ENCODE assay signal across 25 cellular contexts in the genomic region with DNA sequence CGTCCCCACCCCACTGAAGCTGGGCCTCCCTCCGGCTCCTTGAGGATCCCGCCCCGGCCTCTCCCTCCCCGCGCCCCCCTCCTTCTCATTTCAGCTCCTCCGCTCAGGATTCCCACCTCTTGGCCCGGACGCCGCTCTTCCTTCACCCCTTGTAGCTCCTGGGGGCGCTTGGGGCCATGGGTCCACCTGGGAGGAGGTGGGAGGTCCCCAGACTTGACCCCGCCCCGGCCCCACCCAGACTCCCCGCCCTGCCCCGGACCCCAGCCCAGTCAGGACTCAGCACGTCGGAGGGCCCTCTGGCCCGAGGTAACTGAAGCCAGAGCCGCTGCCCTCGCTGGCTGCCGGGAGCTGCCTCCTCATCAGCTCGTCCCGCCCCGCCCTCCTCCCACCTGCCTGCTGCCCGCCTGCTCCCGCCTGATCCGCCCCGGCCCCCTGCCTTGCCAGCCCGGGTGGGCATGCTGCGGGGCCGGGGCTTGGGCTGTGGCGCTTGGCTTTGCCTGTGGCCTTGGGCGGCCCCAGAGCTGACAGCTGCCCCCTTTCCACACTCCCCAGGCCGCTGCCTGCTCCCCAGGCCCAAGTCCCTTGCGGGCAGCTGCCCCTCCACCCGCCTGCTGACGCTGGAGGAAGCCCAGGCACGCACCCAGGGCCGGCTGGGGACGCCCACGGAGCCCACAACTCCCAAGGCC. TPM values are rescaled to one million over a fixed set of nuclear protein-coding genes. Genes with fewer than 3 reads are reported as not detected.
"Had no signal": no experiment of that assay in that cellular context is flagged by ENCODE, and none has a peak within 500 bp of the region (broad histone marks: within the 10 kb centered on the region; RNA-seq: fewer than 3 reads in every experiment).

No MANE protein-coding gene starts in this region.

- FAIRE-seq: bronchial epithelial cell had no signal

- H3K4me1 Mint-ChIP-seq: activated CD4-positive, alpha-beta memory T cell treated with anti-CD3 and anti-CD28 coated beads, Interleukin-2, amount 10 ng/mL, durations not matched to agents 7 days and 5 days; activated CD4-positive, alpha-beta T cell treated with anti-CD3 and anti-CD28 coated beads for 36 hours; memory B cell; T-cell had no signal

- DNase-seq: activated CD4-positive, alpha-beta memory T cell treated with anti-CD3 and anti-CD28 coated beads, Interleukin-2, amount 10 ng/mL, durations not matched to agents 7 days and 5 days; activated CD4-positive, alpha-beta T cell treated with anti-CD3 and anti-CD28 coated beads for 36 hours; activated CD8-positive, alpha-beta memory T cell treated with anti-CD3 and anti-CD28 coated beads, Interleukin-2, amount 50 U/mL, for 4 hours; activated naive CD8-positive, alpha-beta T cell treated with anti-CD3 and anti-CD28 coated beads, Interleukin-2, amount 10 ng/mL, durations not matched to agents 7 days and 5 days; activated T-cell treated with anti-CD3 and anti-CD28 coated beads, Interleukin-2, amount 50 U/mL, for 72 hours; immature natural killer cell; sigmoid colon; stimulated activated CD4-positive, alpha-beta T cell treated with anti-CD3 and anti-CD28 coated beads, Interleukin-2, amount 100 ng/mL, for 24 hours; stimulated activated naive CD4-positive, alpha-beta T cell; substantia nigra; T-cell; T1000; transverse colon had no signal

- H3K27me3 Mint-ChIP-seq: activated CD4-positive, alpha-beta memory T cell treated with anti-CD3 and anti-CD28 coated beads, Interleukin-2, amount 10 ng/mL, durations not matched to agents 7 days and 5 days; activated CD4-positive, alpha-beta T cell treated with anti-CD3 and anti-CD28 coated beads for 36 hours; activated naive CD8-positive, alpha-beta T cell treated with anti-CD3 and anti-CD28 coated beads, Interleukin-2, amount 10 ng/mL, durations not matched to agents 7 days and 5 days; memory B cell; natural killer cell treated with Interleukin-12 subunit alpha and Interleukin-12 subunit beta and Interleukin-15 and Interleukin-18, amount 100 ng/mL, for 72 hours; T-cell had no signal

- H3K4me3 ChIP-seq: ascending aorta, esophagus muscularis mucosa, sigmoid colon, transverse colon had no signal

- H3K36me3 Mint-ChIP-seq: natural killer cell treated with Interleukin-12 subunit alpha and Interleukin-12 subunit beta and Interleukin-15 and Interleukin-18, amount 100 ng/mL, for 72 hours had no signal

- H3K36me3 ChIP-seq: transverse colon had no signal

- H3K9me3 Mint-ChIP-seq: activated CD4-positive, alpha-beta memory T cell treated with anti-CD3 and anti-CD28 coated beads, Interleukin-2, amount 10 ng/mL, durations not matched to agents 7 days and 5 days; activated naive CD8-positive, alpha-beta T cell treated with anti-CD3 and anti-CD28 coated beads, Interleukin-2, amount 10 ng/mL, durations not matched to agents 7 days and 5 days; activated T-cell treated with anti-CD3 and anti-CD28 coated beads, Interleukin-2, amount 50 U/mL, for 72 hours; immature natural killer cell; memory B cell; natural killer cell treated with Interleukin-12 subunit alpha and Interleukin-12 subunit beta and Interleukin-15 and Interleukin-18, amount 100 ng/mL, for 72 hours; T-cell had no signal

- H3K27ac Mint-ChIP-seq: activated CD4-positive, alpha-beta memory T cell treated with anti-CD3 and anti-CD28 coated beads, Interleukin-2, amount 10 ng/mL, durations not matched to agents 7 days and 5 days; activated CD4-positive, alpha-beta T cell treated with anti-CD3 and anti-CD28 coated beads for 36 hours; activated naive CD8-positive, alpha-beta T cell treated with anti-CD3 and anti-CD28 coated beads, Interleukin-2, amount 10 ng/mL, durations not matched to agents 7 days and 5 days; activated T-cell treated with anti-CD3 and anti-CD28 coated beads, Interleukin-2, amount 50 U/mL, for 72 hours; immature natural killer cell; memory B cell; natural killer cell treated with Interleukin-12 subunit alpha and Interleukin-12 subunit beta and Interleukin-15 and Interleukin-18, amount 100 ng/mL, for 72 hours; T-cell had no signal

- H3K9me3 ChIP-seq: ascending aorta, esophagus muscularis mucosa, sigmoid colon, transverse colon had no signal

- H3K27ac ChIP-seq: ascending aorta, esophagus muscularis mucosa, sigmoid colon, transverse colon, VCaP had no signal

- H3K27me3 ChIP-seq: ascending aorta, esophagus muscularis mucosa, sigmoid colon, transverse colon had no signal

- ATAC-seq: activated CD4-positive, alpha-beta T cell treated with anti-CD3 and anti-CD28 coated beads for 36 hours; activated T-cell treated with anti-CD3 and anti-CD28 coated beads, Interleukin-2, amount 50 U/mL, for 72 hours; left lobe of liver; natural killer cell treated with Interleukin-12 subunit alpha and Interleukin-12 subunit beta and Interleukin-15 and Interleukin-18, amount 100 ng/mL, for 72 hours; T-cell had no signal

- H3K4me3 Mint-ChIP-seq: activated CD4-positive, alpha-beta memory T cell treated with anti-CD3 and anti-CD28 coated beads, Interleukin-2, amount 10 ng/mL, durations not matched to agents 7 days and 5 days; activated CD4-positive, alpha-beta T cell treated with anti-CD3 and anti-CD28 coated beads for 36 hours; activated naive CD8-positive, alpha-beta T cell treated with anti-CD3 and anti-CD28 coated beads, Interleukin-2, amount 10 ng/mL, durations not matched to agents 7 days and 5 days; activated T-cell treated with anti-CD3 and anti-CD28 coated beads, Interleukin-2, amount 50 U/mL, for 72 hours; immature natural killer cell; memory B cell; natural killer cell treated with Interleukin-12 subunit alpha and Interleukin-12 subunit beta and Interleukin-15 and Interleukin-18, amount 100 ng/mL, for 72 hours; T-cell had no signal

- H3K4me1 ChIP-seq: ascending aorta, esophagus muscularis mucosa, sigmoid colon, transverse colon had no signal

RNA-seq across cellular contexts. Expression of a gene that starts 27.7 kb away (rescaled TPM):
- total RNA-seq: natural killer cell treated with Interleukin-12 subunit alpha and Interleukin-12 subunit beta and Interleukin-15 and Interleukin-18, amount 100 ng/mL, for 72 hours had no signal
- polyA plus RNA-seq: immature natural killer cell had no signal

RNA-seq across cellular contexts. Expression of a gene that starts 28.1 kb away (rescaled TPM):
- total RNA-seq: activated CD4-positive, alpha-beta memory T cell treated with anti-CD3 and anti-CD28 coated beads, Interleukin-2, amount 10 ng/mL, durations not matched to agents 7 days and 5 days; activated CD4-positive, alpha-beta T cell treated with anti-CD3 and anti-CD28 coated beads for 36 hours; activated naive CD8-positive, alpha-beta T cell treated with anti-CD3 and anti-CD28 coated beads, Interleukin-2, amount 10 ng/mL, durations not matched to agents 7 days and 5 days; activated T-cell treated with anti-CD3 and anti-CD28 coated beads, Interleukin-2, amount 50 U/mL, for 72 hours; ascending aorta; bronchial epithelial cell; chondrocyte; dermis microvascular lymphatic vessel endothelial cell; esophagus muscularis mucosa; fibroblast of villous mesenchyme; natural killer cell treated with Interleukin-12 subunit alpha and Interleukin-12 subunit beta and Interleukin-15 and Interleukin-18, amount 100 ng/mL, for 72 hours; osteocyte; pulmonary artery endothelial cell; sigmoid colon; T-cell; transverse colon had no signal
- polyA plus RNA-seq: immature natural killer cell, sigmoid colon had no signal
